Comparison of ENCODE assay signal across 9 cellular contexts in genomic region chrX:95509474-95509873, GRCh38.
"Had no signal": no experiment of that assay in that cellular context is flagged by ENCODE, and none has a peak within 500 bp of the region (broad histone marks: within the 10 kb centered on the region; RNA-seq: fewer than 3 reads in every experiment).

No MANE protein-coding gene starts in this region.

- H3K9ac ChIP-seq: KMS-11 had no signal

- H3K27me3 Mint-ChIP-seq: IgD-negative memory B cell had no signal

- FAIRE-seq: HepG2, HTR-8/SVneo, K562 had no signal

- H3K27ac ChIP-seq: HL-60, KMS-11 had no signal

- H3K4me2 ChIP-seq: KMS-11 had no signal

- H3K4me1 Mint-ChIP-seq: IgD-negative memory B cell had no signal

- H3K4me3 Mint-ChIP-seq: IgD-negative memory B cell had no signal

- ATAC-seq: HepG2, K562 had no signal

- H3K27ac Mint-ChIP-seq: IgD-negative memory B cell had no signal

- H3K36me3 Mint-ChIP-seq: IgD-negative memory B cell had no signal

- H3K4me3 ChIP-seq: K562 had no signal

- DNase-seq: IMR-90, KBM-7, KG1 had no signal
